Comparison of ENCODE assay signal across 20 cellular contexts in the genomic region with DNA sequence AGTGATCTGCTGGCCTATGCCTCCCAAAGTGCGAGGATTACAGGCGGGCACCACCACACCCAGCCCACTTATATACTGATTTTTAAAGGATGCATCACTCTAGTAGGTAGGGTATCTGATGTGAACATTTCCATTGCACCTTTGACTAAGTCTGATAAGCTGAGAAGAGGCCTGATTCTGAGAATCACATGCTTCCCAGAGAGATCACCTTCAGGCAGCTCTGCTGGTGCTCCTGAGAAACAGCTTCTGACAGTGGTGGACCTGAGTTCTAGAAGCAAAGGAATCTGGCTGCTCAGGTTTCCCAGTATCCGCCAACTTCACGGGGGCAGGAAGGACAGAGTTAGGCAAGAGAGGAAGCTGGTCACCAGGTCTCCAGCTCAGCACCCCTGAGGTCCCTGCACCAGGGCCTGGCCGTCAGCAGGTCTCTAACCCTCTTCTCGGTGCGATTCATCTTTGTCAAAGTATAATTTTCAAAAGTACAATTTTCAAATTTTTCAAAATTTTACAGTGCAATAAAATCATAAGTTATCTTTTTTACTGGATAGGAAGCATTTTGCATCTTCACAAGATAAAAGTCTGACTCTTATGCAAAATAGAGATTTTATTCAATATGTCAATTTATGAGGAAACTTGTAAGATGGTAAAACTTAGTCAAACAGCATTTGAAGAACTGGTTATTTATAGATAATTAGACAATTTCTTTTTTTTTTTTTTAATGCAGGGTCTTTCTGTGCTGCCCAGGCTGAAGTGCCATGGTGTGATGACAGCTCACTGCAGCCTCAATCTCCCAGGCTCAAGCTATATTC. TPM values are rescaled to one million over a fixed set of nuclear protein-coding genes. Genes with fewer than 3 reads are reported as not detected.
DNase-seq lines count a peak whose midpoint lies in the region; ATAC-seq and TF ChIP-seq lines count a peak whose summit lies in the region.
"Had no signal": no experiment of that assay in that cellular context is flagged by ENCODE, and none has a peak within 500 bp of the region (broad histone marks: within the 10 kb centered on the region; RNA-seq: fewer than 3 reads in every experiment).

No MANE protein-coding gene starts in this region.

- no peak for ATAC-seq in activated T-cell treated with anti-CD3 and anti-CD28 coated beads, Interleukin-2, amount 50 U/mL, for 72 hours (replicated peaks in 1 of 2)
- ATAC-seq in naive thymus-derived CD4-positive, alpha-beta T cell: no peak
- no peak for ATAC-seq in stimulated activated naive B cell treated with anti-CD40 and anti-IgM and Interleukin-4, amounts not matched to agents 10 μg/mL and 1 μg/mL and 100 μg/mL, for 72 hours (replicated peaks)
- ATAC-seq: HepG2 had no signal

- H3K9me3 Mint-ChIP-seq in activated T-cell treated with anti-CD3 and anti-CD28 coated beads, Interleukin-2, amount 50 U/mL, for 24 hours: no peaks in the 10 kb centered on the region
- H3K9me3 Mint-ChIP-seq in activated T-cell treated with anti-CD3 and anti-CD28 coated beads, Interleukin-2, amount 50 U/mL, for 72 hours: no peaks in the 10 kb centered on the region
- H3K9me3 Mint-ChIP-seq in naive thymus-derived CD4-positive, alpha-beta T cell: peaks cover 0 to 6% (median 0%) of the 10 kb centered on the region in 11 donors
- H3K9me3 Mint-ChIP-seq in stimulated activated naive B cell treated with anti-CD40 and anti-IgM and Interleukin-4, amounts not matched to agents 10 μg/mL and 1 μg/mL and 100 μg/mL, for 72 hours: no peaks in the 10 kb centered on the region
- H3K9me3 Mint-ChIP-seq: CD4-positive, CD25-positive, alpha-beta regulatory T cell had no signal

- H3K4me1 Mint-ChIP-seq in activated T-cell treated with anti-CD3 and anti-CD28 coated beads, Interleukin-2, amount 50 U/mL, for 24 hours (ENCODE audit: low read depth): no peaks in the 10 kb centered on the region
- no peaks in the 10 kb centered on the region for H3K4me1 Mint-ChIP-seq in activated T-cell treated with anti-CD3 and anti-CD28 coated beads, Interleukin-2, amount 50 U/mL, for 72 hours (ENCODE audit: low read depth)
- peaks cover 4 to 20% (median 9%) of the 10 kb centered on the region in 7 donors for H3K4me1 Mint-ChIP-seq in naive thymus-derived CD4-positive, alpha-beta T cell
- peaks cover 37 to 50% of the 10 kb centered on the region in 2 donors for H3K4me1 Mint-ChIP-seq in stimulated activated naive B cell treated with anti-CD40 and anti-IgM and Interleukin-4, amounts not matched to agents 10 μg/mL and 1 μg/mL and 100 μg/mL, for 72 hours

- peak overlapping the region; percentile 23 for H3K27ac Mint-ChIP-seq in activated T-cell treated with anti-CD3 and anti-CD28 coated beads, Interleukin-2, amount 50 U/mL, for 24 hours
- no peak overlapping the region for H3K27ac Mint-ChIP-seq in activated T-cell treated with anti-CD3 and anti-CD28 coated beads, Interleukin-2, amount 50 U/mL, for 72 hours
- H3K27ac Mint-ChIP-seq in naive thymus-derived CD4-positive, alpha-beta T cell: peak overlapping the region in 5 of 9 donors; percentile 22 to 80 (median 59)
- peak overlapping the region; percentile 9 for H3K27ac Mint-ChIP-seq in stimulated activated naive B cell treated with anti-CD40 and anti-IgM and Interleukin-4, amounts not matched to agents 10 μg/mL and 1 μg/mL and 100 μg/mL, for 72 hours

- POLR2A ChIA-PET in HEK293 (lab: Yijun Ruan, JAX): no interaction called here
- POLR2A ChIA-PET in naive thymus-derived CD4-positive, alpha-beta T cell (lab: Charles Lee): interaction anchor here (1.1 kb wide), 1 partner anchor 27 kb away, joined by 3 read pairs; no protein-coding TSS in a partner anchor

- H3K9me3 ChIP-seq in HEK293 (ENCODE audit: control insufficient read depth, insufficient read depth, low read depth, low read length): no peaks in the 10 kb centered on the region
- H3K9me3 ChIP-seq in naive thymus-derived CD4-positive, alpha-beta T cell (ENCODE audit: control insufficient read depth in 2 of 3, low read length in 3 of 3): no peaks in the 10 kb centered on the region
- H3K9me3 ChIP-seq: SJSA1 had no signal

- no peaks in the 10 kb centered on the region for H3K4me1 ChIP-seq in HEK293 (ENCODE audit: control insufficient read depth, insufficient read depth, low read length)
- no peaks in the 10 kb centered on the region for H3K4me1 ChIP-seq in naive thymus-derived CD4-positive, alpha-beta T cell (ENCODE audit: control insufficient read depth in 2 of 2, insufficient read depth in 2 of 2, low read length in 2 of 2)

- no peaks in the 10 kb centered on the region for H3K27me3 ChIP-seq in naive thymus-derived CD4-positive, alpha-beta T cell (ENCODE audit: control insufficient read depth in 2 of 2, insufficient read depth in 2 of 2, low read length in 2 of 2)
- H3K27me3 ChIP-seq in dorsolateral prefrontal cortex: no peaks in the 10 kb centered on the region
- H3K27me3 ChIP-seq: SJSA1 had no signal

- peaks cover 92% of the 10 kb centered on the region for H3K36me3 Mint-ChIP-seq in activated T-cell treated with anti-CD3 and anti-CD28 coated beads, Interleukin-2, amount 50 U/mL, for 24 hours (ENCODE audit: low read depth)
- H3K36me3 Mint-ChIP-seq in activated T-cell treated with anti-CD3 and anti-CD28 coated beads, Interleukin-2, amount 50 U/mL, for 72 hours (ENCODE audit: insufficient read depth in 2 of 2): peaks cover 11 to 36% of the 10 kb centered on the region in 2 donors
- peaks cover 14 to 67% (median 51%) of the 10 kb centered on the region in 5 donors for H3K36me3 Mint-ChIP-seq in naive thymus-derived CD4-positive, alpha-beta T cell
- H3K36me3 Mint-ChIP-seq in stimulated activated naive B cell treated with anti-CD40 and anti-IgM and Interleukin-4, amounts not matched to agents 10 μg/mL and 1 μg/mL and 100 μg/mL, for 72 hours: peaks cover 58 to 80% of the 10 kb centered on the region in 2 donors

- no peak overlapping the region for H3K4me3 ChIP-seq in HEK293 (ENCODE audit: low read depth, low read length)
- no peak overlapping the region for H3K4me3 ChIP-seq in naive thymus-derived CD4-positive, alpha-beta T cell (ENCODE audit: low read length)
- H3K4me3 ChIP-seq in dorsolateral prefrontal cortex: no peak overlapping the region
- H3K4me3 ChIP-seq: SJSA1 had no signal

- TF ChIP-seq CTCF in HEK293 (tag by site-specific recombination; IDR thresholded peaks at IDR 0.05): no peak
- TF ChIP-seq CTCF in dorsolateral prefrontal cortex (IDR thresholded peaks at IDR 0.05 in 54 of 56, conservative IDR thresholded peaks at IDR 0.05 in 2 of 56; ENCODE audit: low read depth in 1 of 56, partially characterized antibody in 56 of 56): no peak

- no peaks in the 10 kb centered on the region for H3K36me3 ChIP-seq in HEK293 (ENCODE audit: control insufficient read depth in 2 of 2, insufficient read depth in 1 of 2, low read length in 2 of 2)
- peaks cover 60 to 99% (median 66%) of the 10 kb centered on the region in 3 experiments for H3K36me3 ChIP-seq in naive thymus-derived CD4-positive, alpha-beta T cell (ENCODE audit: control insufficient read depth in 2 of 3, insufficient read depth in 3 of 3, low read length in 3 of 3)
- H3K36me3 ChIP-seq: SJSA1 had no signal

- H3K27ac ChIP-seq in HEK293 (ENCODE audit: extremely low read depth, low read depth, low read length) (no peak overlapping the region), dorsolateral prefrontal cortex (no peak overlapping the region)
- H3K27ac ChIP-seq in naive thymus-derived CD4-positive, alpha-beta T cell (ENCODE audit: low read depth, low read length): no peak overlapping the region
- H3K27ac ChIP-seq: 22Rv1, SJSA1 had no signal

- intact Hi-C loops in naive thymus-derived CD4-positive, alpha-beta T cell (cut with micrococcal nuclease): no loop called here
- intact Hi-C loops in dorsolateral prefrontal cortex (cut with DNase I): no loop called here

- H3K27me3 Mint-ChIP-seq in activated T-cell treated with anti-CD3 and anti-CD28 coated beads, Interleukin-2, amount 50 U/mL, for 24 hours: no peaks in the 10 kb centered on the region
- H3K27me3 Mint-ChIP-seq in activated T-cell treated with anti-CD3 and anti-CD28 coated beads, Interleukin-2, amount 50 U/mL, for 72 hours (ENCODE audit: low read depth): no peaks in the 10 kb centered on the region
- H3K27me3 Mint-ChIP-seq in naive thymus-derived CD4-positive, alpha-beta T cell: no peaks in the 10 kb centered on the region
- no peaks in the 10 kb centered on the region for H3K27me3 Mint-ChIP-seq in stimulated activated naive B cell treated with anti-CD40 and anti-IgM and Interleukin-4, amounts not matched to agents 10 μg/mL and 1 μg/mL and 100 μg/mL, for 72 hours
- H3K27me3 Mint-ChIP-seq: CD4-positive, CD25-positive, alpha-beta regulatory T cell had no signal

- peak; percentile 23 for DNase-seq in activated T-cell treated with anti-CD3 and anti-CD28 coated beads, Interleukin-2, amount 50 U/mL, for 24 hours
- no peak for DNase-seq in activated T-cell treated with anti-CD3 and anti-CD28 coated beads, Interleukin-2, amount 50 U/mL, for 72 hours
- DNase-seq in naive thymus-derived CD4-positive, alpha-beta T cell: no peak
- DNase-seq in stimulated activated naive B cell treated with anti-CD40 and anti-IgM and Interleukin-4, amounts not matched to agents 10 μg/mL and 1 μg/mL and 100 μg/mL, for 72 hours: no peak
- DNase-seq in AG08396 (ENCODE audit: low spot score) (no peak), dorsolateral prefrontal cortex (no peak)
- DNase-seq: CD4-positive, CD25-positive, alpha-beta regulatory T cell; NCI-H1092 treated with DMSO at 0.1 percent for 48 hours; NCI-H1436; NCI-H187; NCI-H2081 treated with DMSO at 0.1 percent for 48 hours; NCI-H2171; NCI-H226; NCI-H510A; Right ventricle myocardium superior; RPMI8226 had no signal

- CTCF ChIA-PET in HEK293 (lab: Yijun Ruan, JAX): no interaction called here
- CTCF ChIA-PET in naive thymus-derived CD4-positive, alpha-beta T cell (lab: Charles Lee): interaction anchor here (2.1 kb wide), 1 partner anchor 96 kb away, joined by 8 read pairs; no protein-coding TSS in a partner anchor

- H3K4me3 Mint-ChIP-seq in activated T-cell treated with anti-CD3 and anti-CD28 coated beads, Interleukin-2, amount 50 U/mL, for 24 hours: no peak overlapping the region
- no peak overlapping the region for H3K4me3 Mint-ChIP-seq in activated T-cell treated with anti-CD3 and anti-CD28 coated beads, Interleukin-2, amount 50 U/mL, for 72 hours
- H3K4me3 Mint-ChIP-seq in naive thymus-derived CD4-positive, alpha-beta T cell: no peak overlapping the region
- no peak overlapping the region for H3K4me3 Mint-ChIP-seq in stimulated activated naive B cell treated with anti-CD40 and anti-IgM and Interleukin-4, amounts not matched to agents 10 μg/mL and 1 μg/mL and 100 μg/mL, for 72 hours
- H3K4me3 Mint-ChIP-seq: CD4-positive, CD25-positive, alpha-beta regulatory T cell had no signal

TF ChIP-seq in HEK293, 187 proteins besides CTCF, POLR2A, EP300 and RAD21:
- TF ChIP-seq ZNF777 (tag by site-specific recombination; IDR thresholded peaks at IDR 0.05; ENCODE audit: borderline replicate concordance): no peak
- TF ChIP-seq ZNF510 (tag by site-specific recombination; IDR thresholded peaks at IDR 0.05; ENCODE audit: insufficient replicate concordance): peak; percentile 98

RNA-seq across cellular contexts. Expression of a gene that starts 25.8 kb away (rescaled TPM):
- 10 to 100 TPM; 17.2 to 20.9 TPM for total RNA-seq in activated T-cell treated with anti-CD3 and anti-CD28 coated beads, Interleukin-2, amount 50 U/mL, for 72 hours
- total RNA-seq in naive thymus-derived CD4-positive, alpha-beta T cell: 10 to 100 TPM in 2 of 5 experiments, 1 to 10 TPM in 3; 4.8 to 25.3 (median 8.6) TPM
- polyA plus RNA-seq in naive thymus-derived CD4-positive, alpha-beta T cell: 10 to 100 TPM; 12.2 to 19.0 TPM
- 10 to 100 TPM; 23.8 to 52.3 (median 34.9) TPM for total RNA-seq in dorsolateral prefrontal cortex
